20 cellular contexts compared by ENCODE assay signal in the genomic region with DNA sequence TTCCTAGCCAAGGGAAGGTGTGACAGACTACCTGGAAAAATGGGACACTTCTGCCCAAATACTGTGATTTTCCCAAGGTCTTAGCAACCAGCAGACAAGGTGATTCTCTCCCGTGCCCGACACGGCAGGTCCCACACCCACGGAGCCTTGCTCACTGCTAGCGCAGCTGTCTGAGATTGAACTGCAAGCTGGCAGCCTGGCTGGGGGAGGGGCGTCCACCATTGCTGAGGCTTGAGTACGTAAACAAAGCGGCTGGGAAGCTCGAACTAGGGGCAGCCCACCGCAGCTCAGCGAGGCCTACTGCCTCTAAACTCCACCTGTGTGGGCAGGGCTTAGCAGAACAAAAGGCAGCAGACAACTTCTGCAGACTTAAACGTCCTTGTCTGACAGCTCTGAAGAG.
DNase-seq lines count a peak whose midpoint lies in the region; ATAC-seq and TF ChIP-seq lines count a peak whose summit lies in the region.
"Had no signal": no experiment of that assay in that cellular context is flagged by ENCODE, and none has a peak within 500 bp of the region (broad histone marks: within the 10 kb centered on the region; RNA-seq: fewer than 3 reads in every experiment).

No MANE protein-coding gene starts in this region.

- no peak overlapping the region for H2AFZ ChIP-seq in OCI-LY7 (ENCODE audit: low read length)

- H3K4me2 ChIP-seq in OCI-LY7 (ENCODE audit: low read length) = no peak overlapping the region
- H3K4me2 ChIP-seq: A549; BLaER1 treated with 17β-estradiol and CSF1 and Interleukin-3, amounts not matched to agents 10 nM and 100 nM had no signal

- no peak for TF ChIP-seq CTCF in WTC11 (IDR thresholded peaks at IDR 0.05)
- no peak for TF ChIP-seq CTCF in neural crest cell (conservative IDR thresholded peaks at IDR 0.05)
- TF ChIP-seq CTCF in OCI-LY7 (conservative IDR thresholded peaks at IDR 0.05; ENCODE audit: low read length) = no peak

- H3K27me3 Mint-ChIP-seq in WTC11 (ENCODE audit: low read depth) (no peaks in the 10 kb centered on the region), neural crest cell (ENCODE audit: low read depth) (no peaks in the 10 kb centered on the region)
- H3K27me3 Mint-ChIP-seq: B cell; CD4-positive, alpha-beta T cell had no signal

- H3K27ac ChIP-seq in OCI-LY7 (ENCODE audit: low read depth, low read length, poor library complexity, severe bottlenecking) = no peak overlapping the region
- H3K27ac ChIP-seq: 22Rv1; A549; BLaER1 treated with 17β-estradiol and CSF1 and Interleukin-3, amounts not matched to agents 10 nM and 100 nM; C4-2B had no signal

- peak; percentile 26 for DNase-seq in ELF-1 (ENCODE audit: low read depth, low spot score)
- peak; percentile 13 for DNase-seq in WTC11 (ENCODE audit: low spot score)
- DNase-seq in neural crest cell (ENCODE audit: low read depth, low spot score) = no peak
- DNase-seq in posterior vena cava (ENCODE audit: low spot score) = peak; percentile 41
- DNase-seq in OCI-LY7 (ENCODE audit: low spot score) = no peak
- DNase-seq in left colon = no peak
- DNase-seq in NCI-H2227 (lab: John Stamatoyannopoulos, UW; ENCODE audit: unreplicated experiment) = no peak
- DNase-seq: AML-193; Caco-2; Calu3; CD4-positive, alpha-beta T cell; CD8-positive, alpha-beta T cell; DMS79 treated with DMSO at 0.1 percent for 48 hours; GDM1 had no signal

- BruUV-seq in OCI-LY7 (replicated peaks; lab: Mats Ljungman, UMichigan) = no TSS peak

- H3K36me3 Mint-ChIP-seq in WTC11 (peaks cover 51% of the 10 kb centered on the region), neural crest cell (ENCODE audit: low read depth) (peaks cover 51% of the 10 kb centered on the region)
- H3K36me3 Mint-ChIP-seq: CD8-positive, alpha-beta T cell had no signal

- no peak overlapping the region for H3K4me3 ChIP-seq in OCI-LY7 (ENCODE audit: low read depth, low read length, poor library complexity, severe bottlenecking)
- H3K4me3 ChIP-seq: A549; BLaER1 treated with 17β-estradiol and CSF1 and Interleukin-3, amounts not matched to agents 10 nM and 100 nM; GM12878 had no signal

- no peaks in the 10 kb centered on the region for H3K9me2 ChIP-seq in OCI-LY7 (ENCODE audit: insufficient read depth, low read length)

- H3K36me3 ChIP-seq in OCI-LY7 (ENCODE audit: insufficient read depth, low read length) = no peaks in the 10 kb centered on the region
- H3K36me3 ChIP-seq: BLaER1 treated with 17β-estradiol and CSF1 and Interleukin-3, amounts not matched to agents 10 nM and 100 nM had no signal

- H3K79me2 ChIP-seq in OCI-LY7 (ENCODE audit: insufficient read depth, low read depth, low read length) = no peaks in the 10 kb centered on the region

- no peak overlapping the region for H3K4me3 Mint-ChIP-seq in WTC11
- H3K4me3 Mint-ChIP-seq in neural crest cell = no peak overlapping the region
- H3K4me3 Mint-ChIP-seq: B cell; CD4-positive, alpha-beta T cell; CD8-positive, alpha-beta T cell had no signal

- H3K4me1 ChIP-seq in OCI-LY7 (ENCODE audit: insufficient read depth, low read length, poor library complexity, severe bottlenecking) = no peaks in the 10 kb centered on the region
- H3K4me1 ChIP-seq: A549; BLaER1 treated with 17β-estradiol and CSF1 and Interleukin-3, amounts not matched to agents 10 nM and 100 nM; Caco-2 had no signal

- peaks cover 40% of the 10 kb centered on the region for H3K9me3 Mint-ChIP-seq in WTC11
- peaks cover 15% of the 10 kb centered on the region for H3K9me3 Mint-ChIP-seq in neural crest cell

- CTCF ChIA-PET in WTC11 (lab: Charles Lee) (interaction anchor here (1.6 kb wide), 1 partner anchor 74 kb away, joined by 3 read pairs; no protein-coding TSS in a partner anchor), OCI-LY7 (lab: Charles Lee; ENCODE audit: unreplicated experiment) (no interaction called here)

- no peaks in the 10 kb centered on the region for H3K4me1 Mint-ChIP-seq in WTC11
- no peaks in the 10 kb centered on the region for H3K4me1 Mint-ChIP-seq in neural crest cell
- H3K4me1 Mint-ChIP-seq: B cell had no signal

- POLR2A ChIA-PET in WTC11 (lab: Charles Lee) (interaction anchor here (0.7 kb wide), 1 partner anchor 44 kb away, joined by 3 read pairs; no protein-coding TSS in a partner anchor), OCI-LY7 (lab: Charles Lee) (no interaction called here)

- no peaks in the 10 kb centered on the region for H3K9me3 ChIP-seq in OCI-LY7 (ENCODE audit: low read length)
- H3K9me3 ChIP-seq: A549, Caco-2 had no signal

- ATAC-seq in WTC11 = no peak
- no peak for ATAC-seq in left colon
- ATAC-seq: A549; CD8-positive, alpha-beta T cell; GM12878 had no signal

- H3K27ac Mint-ChIP-seq in WTC11 (no peak overlapping the region), neural crest cell (ENCODE audit: unreplicated experiment) (peak overlapping the region; percentile 43)
- H3K27ac Mint-ChIP-seq: B cell; CD4-positive, alpha-beta T cell; CD8-positive, alpha-beta T cell had no signal

- H4K20me1 ChIP-seq in OCI-LY7 (ENCODE audit: insufficient read depth, low read length) = no peaks in the 10 kb centered on the region
- H4K20me1 ChIP-seq: BLaER1 treated with 17β-estradiol and CSF1 and Interleukin-3, amounts not matched to agents 10 nM and 100 nM had no signal

- intact Hi-C loops in posterior vena cava (cut with DNase I) (no loop called here), OCI-LY7 (cut with micrococcal nuclease; ENCODE audit: unreplicated experiment) (no loop called here), left colon (cut with DNase I, micrococcal nuclease) (no loop called here)

TF ChIP-seq in WTC11, 78 proteins besides CTCF, POLR2A, EP300 and RAD21:
- TF ChIP-seq, protein P1, sequence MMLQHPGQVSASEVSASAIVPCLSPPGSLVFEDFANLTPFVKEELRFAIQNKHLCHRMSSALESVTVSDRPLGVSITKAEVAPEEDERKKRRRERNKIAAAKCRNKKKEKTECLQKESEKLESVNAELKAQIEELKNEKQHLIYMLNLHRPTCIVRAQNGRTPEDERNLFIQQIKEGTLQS (CRISPR knock-in tag; conservative IDR thresholded peaks at IDR 0.05) = no peak
- TF ChIP-seq, protein P2, sequence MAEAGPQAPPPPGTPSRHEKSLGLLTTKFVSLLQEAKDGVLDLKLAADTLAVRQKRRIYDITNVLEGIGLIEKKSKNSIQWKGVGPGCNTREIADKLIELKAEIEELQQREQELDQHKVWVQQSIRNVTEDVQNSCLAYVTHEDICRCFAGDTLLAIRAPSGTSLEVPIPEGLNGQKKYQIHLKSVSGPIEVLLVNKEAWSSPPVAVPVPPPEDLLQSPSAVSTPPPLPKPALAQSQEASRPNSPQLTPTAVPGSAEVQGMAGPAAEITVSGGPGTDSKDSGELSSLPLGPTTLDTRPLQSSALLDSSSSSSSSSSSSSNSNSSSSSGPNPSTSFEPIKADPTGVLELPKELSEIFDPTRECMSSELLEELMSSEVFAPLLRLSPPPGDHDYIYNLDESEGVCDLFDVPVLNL (CRISPR knock-in tag; IDR thresholded peaks at IDR 0.05; ENCODE audit: borderline replicate concordance, low read depth) = no peak

Comparison
In these comparisons a context has a peak if more than half of its experiments do, and no peak if none do; other contexts are left out.
1. DNase-seq: peak in ELF-1 (single experiment), WTC11 (single experiment) and posterior vena cava (single experiment); none in neural crest cell (single experiment), OCI-LY7 (single experiment), left colon (0 of 2) and NCI-H2227 (single experiment).